In genomic region chr5:170200876-170201275, GRCh38 we compare ENCODE assay signal across 22 cellular contexts. TPM values are rescaled to one million over a fixed set of nuclear protein-coding genes. Genes with fewer than 3 reads are reported as not detected.
DNase-seq lines count a peak whose midpoint lies in the region; ATAC-seq, FAIRE-seq and TF ChIP-seq lines count a peak whose summit lies in the region.
"Had no signal": no experiment of that assay in that cellular context is flagged by ENCODE, and none has a peak within 500 bp of the region (broad histone marks: within the 10 kb centered on the region; RNA-seq: fewer than 3 reads in every experiment).

No MANE protein-coding gene starts in this region.

- intact Hi-C loops in PC-9 (cut with micrococcal nuclease; ENCODE audit: unreplicated experiment), result no loop called here
- intact Hi-C loops in K562 (cut with micrococcal nuclease), result no loop called here

- no peak overlapping the region for H3K9ac ChIP-seq in GM23248
- H3K9ac ChIP-seq in K562 (ENCODE audit: insufficient read depth in 1 of 2, low read depth in 2 of 2, low read length in 2 of 2), result no peak overlapping the region
- H3K9ac ChIP-seq: BLaER1 had no signal

- no peak for TF ChIP-seq CTCF in PC-9 (conservative IDR thresholded peaks at IDR 0.05)
- TF ChIP-seq CTCF in K562 (IDR thresholded peaks at IDR 0.05 in 2 of 3, conservative IDR thresholded peaks at IDR 0.05 in 1 of 3; ENCODE audit: insufficient read depth in 2 of 3, low read depth in 1 of 3, low read length in 3 of 3), result no peak

- peaks cover 72% of the 10 kb centered on the region for H3K27me3 ChIP-seq in GM23248 (replicated peaks; ENCODE audit: insufficient read depth)
- no peaks in the 10 kb centered on the region for H3K27me3 ChIP-seq in PC-9 (ENCODE audit: insufficient read depth, low read depth)
- peaks cover 13 to 24% of the 10 kb centered on the region in 2 experiments; a peak in 4 of 5 replicates for H3K27me3 ChIP-seq in K562 (ENCODE audit: control insufficient read depth in 2 of 2, insufficient read depth in 2 of 2, low read length in 2 of 2)
- H3K27me3 ChIP-seq: BLaER1, Peyer's patch had no signal

- CTCF ChIA-PET in PC-9 (lab: Charles Lee), result no interaction called here
- CTCF ChIA-PET in K562 (lab: Yijun Ruan, JAX; ENCODE audit: low intra/inter-chr PET ratio), result no interaction called here

- H3K4me2 ChIP-seq in GM23248 (ENCODE audit: unreplicated experiment), result no peak overlapping the region
- H3K4me2 ChIP-seq in PC-9, result 0 out of 2 replicates have a peak overlapping the region, but pooled peaks have one; percentile 14
- no peak overlapping the region; the same call in 1 of the 2 replicates for H3K4me2 ChIP-seq in K562 (ENCODE audit: insufficient read depth, low read length)
- H3K4me2 ChIP-seq: BLaER1 had no signal

- POLR2A ChIA-PET in PC-9 (lab: Charles Lee; ENCODE audit: unreplicated experiment) (no interaction called here), K562 (lab: Yijun Ruan, JAX) (interaction anchor here (0.6 to 1.4 kb wide), 3 partner anchors 10 to 225 kb away, joined by 3 to 4 read pairs (median 3); no protein-coding TSS in a partner anchor)

- in situ Hi-C loops in GM23248 (cut with MboI), result no loop called here
- in situ Hi-C loops in K562 (cut with MboI), result loop anchor here (25.0 kb wide), 1 partner anchor 1214 kb away; no protein-coding TSS in a partner anchor

- BruUV-seq in PC-9 (replicated peaks; lab: Mats Ljungman, UMichigan), result no TSS peak
- BruUV-seq in K562 (replicated peaks; lab: Mats Ljungman, UMichigan), result no TSS peak

- no peak overlapping the region for H2AFZ ChIP-seq in GM23248
- 0 out of 2 replicates have a peak overlapping the region, but pooled peaks have one; percentile 12 for H2AFZ ChIP-seq in PC-9
- H2AFZ ChIP-seq in K562 (ENCODE audit: low read depth, low read length), result no peak overlapping the region

- no peak for FAIRE-seq in K562 (lab: Jason Lieb, UNC)
- FAIRE-seq: GM12878, GM19239 had no signal

- H3F3A ChIP-seq in GM23248 (ENCODE audit: insufficient read depth) (no peaks in the 10 kb centered on the region), PC-9 (ENCODE audit: insufficient read depth, low read depth) (peaks cover 4% of the 10 kb centered on the region; the same call in 1 of the 2 replicates)

- H3K9me3 ChIP-seq in GM23248 (ENCODE audit: low read depth) (no peaks in the 10 kb centered on the region), PC-9 (ENCODE audit: insufficient read depth, low read depth) (peaks cover 4% of the 10 kb centered on the region; the same call in 1 of the 2 replicates), K562 (replicated peaks; ENCODE audit: control insufficient read depth, insufficient read depth, low read depth, low read length) (no peaks in the 10 kb centered on the region), mesodermal cell (ENCODE audit: control insufficient read depth, low read length) (no peaks in the 10 kb centered on the region)
- H3K9me3 ChIP-seq: BLaER1, Peyer's patch had no signal

- no peaks in the 10 kb centered on the region for H4K20me1 ChIP-seq in GM23248 (ENCODE audit: insufficient read depth)
- H4K20me1 ChIP-seq in PC-9 (ENCODE audit: insufficient read depth), result no peaks in the 10 kb centered on the region
- 0 out of 2 replicates have a peak, but pooled peaks cover 5% of the 10 kb centered on the region for H4K20me1 ChIP-seq in K562 (replicated peaks; ENCODE audit: control insufficient read depth, insufficient read depth, low read length)
- H4K20me1 ChIP-seq: BLaER1 had no signal

- DNase-seq in GM23248, result peak; percentile 11
- peak; percentile 24 to 60 for DNase-seq in PC-9
- DNase-seq in K562 (ENCODE audit: extremely low read depth in 1 of 4, low spot score in 3 of 4), result no peak
- no peak for DNase-seq in NOMO-1 treated with DMSO at 0.1 percent for 48 hours (lab: John Stamatoyannopoulos, UW; ENCODE audit: unreplicated experiment)
- DNase-seq in activated CD4-positive, CD25-positive, alpha-beta regulatory T cell treated with anti-CD3 and anti-CD28 coated beads, Interleukin-2, amount 50 U/mL, for 72 hours, result no peak
- DNase-seq in NCI-H524 treated with DMSO at 0.1 percent for 48 hours (lab: John Stamatoyannopoulos, UW), result no peak
- DNase-seq: CD4-positive, alpha-beta memory T cell; DMS53; EL; GOT3; KBM-7; NCI-H187; NCI-H2227 treated with DMSO at 0.1 percent for 48 hours; NCI-H510A treated with DMSO at 0.1 percent for 48 hours; NCI-H82; Peyer's patch had no signal

- TF ChIP-seq POLR2A in K562 (conservative IDR thresholded peaks at IDR 0.05), result no peak

- ATAC-seq in K562, result no peak
- ATAC-seq: GM12878 had no signal

- no peaks in the 10 kb centered on the region for H3K9me1 ChIP-seq in K562 (ENCODE audit: control insufficient read depth, insufficient read depth, low read length)

- H3K27ac ChIP-seq in GM23248, result no peak overlapping the region
- 0 out of 2 replicates have a peak overlapping the region, but pooled peaks have one; percentile 9 for H3K27ac ChIP-seq in PC-9
- H3K27ac ChIP-seq in K562 (ENCODE audit: extremely low read depth, low read depth, low read length), result no peak overlapping the region
- H3K27ac ChIP-seq in mesodermal cell (ENCODE audit: low read depth, low read length, severe bottlenecking), result peak overlapping the region; percentile 63
- H3K27ac ChIP-seq: BLaER1, Peyer's patch had no signal

- H3K4me3 ChIP-seq in GM23248, result no peak overlapping the region
- no peak overlapping the region for H3K4me3 ChIP-seq in PC-9
- H3K4me3 ChIP-seq in K562, result no peak overlapping the region
- H3K4me3 ChIP-seq in mesodermal cell (ENCODE audit: extremely low read depth, insufficient read depth, low read length, poor library complexity, severe bottlenecking), result no peak overlapping the region
- H3K4me3 ChIP-seq: BLaER1, GM12878, Peyer's patch had no signal

- 0% methylated on average over 1 of the region's 1 CpG for WGBS in GM23248 (ENCODE audit: low coverage in 1 of 2, low lambda C conversion rate in 2 of 2, missing lambda C conversion rate in 2 of 2), 2 experiments
- WGBS in K562 (ENCODE audit: insufficient coverage, low coverage, missing lambda C conversion rate), result 7% methylated on average over 1 of the region's 1 CpG
- 0% methylated on average over 1 of the region's 1 CpG for WGBS in mesodermal cell (ENCODE audit: insufficient coverage in 2 of 2), 2 experiments

- H3K36me3 ChIP-seq in GM23248 (ENCODE audit: low read depth), result no peaks in the 10 kb centered on the region
- H3K36me3 ChIP-seq in PC-9 (ENCODE audit: low read depth), result no peaks in the 10 kb centered on the region
- no peaks in the 10 kb centered on the region for H3K36me3 ChIP-seq in K562 (ENCODE audit: control insufficient read depth, insufficient read depth, low read length)
- H3K36me3 ChIP-seq in mesodermal cell (ENCODE audit: control insufficient read depth, insufficient read depth, low read length), result no peaks in the 10 kb centered on the region
- H3K36me3 ChIP-seq: BLaER1, Peyer's patch had no signal

- TF ChIP-seq EP300 in K562 (IDR thresholded peaks at IDR 0.05; ENCODE audit: low read length), result no peak

- H3K79me2 ChIP-seq in GM23248 (ENCODE audit: insufficient read depth) (no peaks in the 10 kb centered on the region), PC-9 (ENCODE audit: low read depth) (no peaks in the 10 kb centered on the region), K562 (ENCODE audit: control insufficient read depth, insufficient read depth, low read length) (no peaks in the 10 kb centered on the region)

- H3K9me2 ChIP-seq in GM23248 (ENCODE audit: insufficient read depth) (no peaks in the 10 kb centered on the region), PC-9 (ENCODE audit: insufficient read depth) (no peaks in the 10 kb centered on the region)

- H3K4me1 ChIP-seq in GM23248 (ENCODE audit: insufficient read depth), result no peaks in the 10 kb centered on the region
- H3K4me1 ChIP-seq in PC-9 (replicated peaks; ENCODE audit: insufficient read depth), result peaks cover 13% of the 10 kb centered on the region
- peaks cover 0 to 9% of the 10 kb centered on the region in 2 experiments; a peak in 2 of 5 replicates for H3K4me1 ChIP-seq in K562 (replicated peaks in 1 of 2; ENCODE audit: control insufficient read depth in 2 of 2, insufficient read depth in 2 of 2, low read length in 2 of 2)
- no peaks in the 10 kb centered on the region for H3K4me1 ChIP-seq in mesodermal cell (ENCODE audit: control insufficient read depth, insufficient read depth, low read length, poor library complexity, severe bottlenecking)
- H3K4me1 ChIP-seq: BLaER1, Peyer's patch had no signal

- no peak for TF ChIP-seq RAD21 in K562 (CRISPR knock-in tag; conservative IDR thresholded peaks at IDR 0.05 in 1 of 2, IDR thresholded peaks at IDR 0.05 in 1 of 2)

TF ChIP-seq in K562, 482 proteins besides CTCF, POLR2A, EP300 and RAD21 (continues in another document):
- TF ChIP-seq ZNF24 (IDR thresholded peaks at IDR 0.05), result no peak
- TF ChIP-seq, protein P1, sequence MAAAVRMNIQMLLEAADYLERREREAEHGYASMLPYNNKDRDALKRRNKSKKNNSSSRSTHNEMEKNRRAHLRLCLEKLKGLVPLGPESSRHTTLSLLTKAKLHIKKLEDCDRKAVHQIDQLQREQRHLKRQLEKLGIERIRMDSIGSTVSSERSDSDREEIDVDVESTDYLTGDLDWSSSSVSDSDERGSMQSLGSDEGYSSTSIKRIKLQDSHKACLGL (CRISPR knock-in tag; IDR thresholded peaks at IDR 0.05; ENCODE audit: borderline replicate concordance, poor library complexity, severe bottlenecking), result no peak

RNA-seq across cellular contexts. Expression of gene C5orf58, which starts 31.9 kb away (rescaled TPM):
- total RNA-seq in GM23248 (2014; rRNA removed; shearing (Covaris generic)), result not detected in 2 replicates
- not detected in 2 replicates for polyA plus RNA-seq in GM23248 (2016; fragmentation: Nextera tagmentation; extraction: Ambion mirVana)
- not detected in 2 replicates for total RNA-seq in PC-9 (2021)
- total RNA-seq in K562 (2011; cell fraction: chromatin; rRNA removed; ENCODE audit: low replicate concordance), result 0.30 TPM in 1 of 2 replicates, not detected in the other
- total RNA-seq in K562 (2011; cell fraction: nucleolus; rRNA removed), result 0.67 TPM in 1 of 2 replicates, not detected in the other
- total RNA-seq in K562 (2011; cell fraction: nucleoplasm; rRNA removed), result 0.22 and 1.2 TPM in 2 replicates
- 1.8 and 2.9 TPM in 2 replicates for total RNA-seq in K562 (2014; rRNA removed)
- total RNA-seq in K562 (2014; rRNA removed; fragmentation: Illumina TruSeq; extraction: Trizol), result 4.3 and 5.3 TPM in 2 replicates
- 2.6 and 4.0 TPM in 2 replicates for total RNA-seq in K562 (2015; rRNA removed; fragmentation: Illumina TruSeq; extraction: Trizol)
- total RNA-seq in K562 (2021), result 1.9 and 2.4 TPM in 2 replicates
- polyA plus RNA-seq in K562 (2011; rRNA removed), result 0.03 and 1.5 TPM in 2 replicates
- polyA plus RNA-seq in K562 (2011; cell fraction: cytosol; rRNA removed), result 0.18 TPM in 1 of 2 replicates, not detected in the other
- polyA plus RNA-seq in K562 (2011; cell fraction: nucleus; rRNA removed), result 0.57 TPM in 1 of 2 replicates, not detected in the other
- polyA plus RNA-seq in K562 (2012), result 3.5 and 4.1 TPM in 2 replicates
- 5.0 and 5.4 TPM in 2 replicates for polyA plus RNA-seq in K562 (2014; fragmentation: Illumina TruSeq; extraction: Trizol)
- 1 to 10 TPM; 6.5 to 7.6 TPM for polyA plus RNA-seq in K562 (2014; fragmentation: Nextera tagmentation; extraction: Ambion mirVana)
- 4.9 and 5.4 TPM in 2 replicates for polyA plus RNA-seq in K562 (2014; rRNA removed)
- not detected in 2 replicates for polyA minus RNA-seq in K562 (2011; rRNA and poly(A)+ RNA removed)
- not detected in 2 replicates for polyA minus RNA-seq in K562 (2011; cell fraction: cytosol; rRNA and poly(A)+ RNA removed)
- 0.40 TPM in 1 of 2 replicates, not detected in the other for polyA minus RNA-seq in K562 (2011; cell fraction: nucleus; rRNA and poly(A)+ RNA removed)
- polyA plus RNA-seq in mesodermal cell (2013, experiment 1 of 2), result not detected
- polyA plus RNA-seq in mesodermal cell (2013, experiment 2 of 2), result not detected
- total RNA-seq: A673; CD4-positive, alpha-beta memory T cell; GM12878; Peyer's patch; SK-MEL-5 had no signal

Comparison
In these comparisons a context has a peak if more than half of its experiments do, and no peak if none do; other contexts are left out.
1. DNase-seq: peak in GM23248 (single experiment) and PC-9 (2 of 2); none in K562 (0 of 4), NOMO-1 treated with DMSO at 0.1 percent for 48 hours (single experiment), activated CD4-positive, CD25-positive, alpha-beta regulatory T cell treated with anti-CD3 and anti-CD28 coated beads, Interleukin-2, amount 50 U/mL, for 72 hours (single experiment) and NCI-H524 treated with DMSO at 0.1 percent for 48 hours (single experiment).
2. H3K27ac ChIP-seq: peak in PC-9 (single experiment) and mesodermal cell (single experiment); none in GM23248 (single experiment) and K562 (single experiment).